Comparison of ENCODE assay signal across 1 cellular context in the genomic region with DNA sequence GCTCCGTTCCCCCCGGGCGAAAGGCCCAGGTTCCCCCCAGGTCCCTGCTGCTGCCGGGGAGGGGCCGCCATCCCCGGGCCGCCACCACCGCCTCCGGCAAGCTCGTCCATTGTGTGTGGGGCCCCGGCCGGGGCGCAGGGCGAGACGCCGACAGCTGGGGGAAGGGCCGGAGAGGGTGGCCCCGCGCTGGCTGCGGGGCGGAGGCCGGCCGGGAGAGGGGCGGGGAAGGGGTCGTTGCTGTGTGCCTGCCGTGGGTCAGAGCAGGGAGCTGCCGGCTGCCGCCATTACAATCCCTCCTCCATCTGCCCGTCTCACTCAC.
TF ChIP-seq lines count a peak whose summit lies in the region.

A gene with protein sequence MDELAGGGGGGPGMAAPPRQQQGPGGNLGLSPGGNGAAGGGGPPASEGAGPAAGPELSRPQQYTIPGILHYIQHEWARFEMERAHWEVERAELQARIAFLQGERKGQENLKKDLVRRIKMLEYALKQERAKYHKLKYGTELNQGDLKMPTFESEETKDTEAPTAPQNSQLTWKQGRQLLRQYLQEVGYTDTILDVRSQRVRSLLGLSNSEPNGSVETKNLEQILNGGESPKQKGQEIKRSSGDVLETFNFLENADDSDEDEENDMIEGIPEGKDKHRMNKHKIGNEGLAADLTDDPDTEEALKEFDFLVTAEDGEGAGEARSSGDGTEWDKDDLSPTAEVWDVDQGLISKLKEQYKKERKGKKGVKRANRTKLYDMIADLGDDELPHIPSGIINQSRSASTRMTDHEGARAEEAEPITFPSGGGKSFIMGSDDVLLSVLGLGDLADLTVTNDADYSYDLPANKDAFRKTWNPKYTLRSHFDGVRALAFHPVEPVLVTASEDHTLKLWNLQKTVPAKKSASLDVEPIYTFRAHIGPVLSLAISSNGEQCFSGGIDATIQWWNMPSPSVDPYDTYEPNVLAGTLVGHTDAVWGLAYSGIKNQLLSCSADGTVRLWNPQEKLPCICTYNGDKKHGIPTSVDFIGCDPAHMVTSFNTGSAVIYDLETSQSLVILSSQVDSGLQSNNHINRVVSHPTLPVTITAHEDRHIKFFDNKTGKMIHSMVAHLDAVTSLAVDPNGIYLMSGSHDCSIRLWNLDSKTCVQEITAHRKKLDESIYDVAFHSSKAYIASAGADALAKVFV (minus strand): TSS at position 304 of the 319 bp plus-strand sequence. CDS start 194 bp downstream, at position 110.

TF ChIP-seq in HepG2, 621 proteins besides CTCF, POLR2A, EP300 and RAD21 (continued from another document and continues in another):
- 0 out of 2 replicates have a peak, but pooled peaks have one; percentile 13 for TF ChIP-seq ELF4 (CRISPR knock-in tag; IDR thresholded peaks at IDR 0.05; ENCODE audit: borderline replicate concordance)
- TF ChIP-seq KLF12 (CRISPR knock-in tag; IDR thresholded peaks at IDR 0.05; ENCODE audit: borderline replicate concordance): no peak; the same call in 1 of the 2 replicates
- no peak for TF ChIP-seq FOSL2 (CRISPR knock-in tag; IDR thresholded peaks at IDR 0.05)
- 0 out of 2 replicates have a peak, but pooled peaks have one; percentile 51 for TF ChIP-seq CHCHD3 (CRISPR knock-in tag; IDR thresholded peaks at IDR 0.05)
- no peak for TF ChIP-seq FOXO1 (CRISPR knock-in tag; IDR thresholded peaks at IDR 0.05)
- peak; percentile 16; the same call in 1 of the 2 replicates for TF ChIP-seq POLR2G (IDR thresholded peaks at IDR 0.05; ENCODE audit: low read depth, low read length)
- TF ChIP-seq ZNF710 (CRISPR knock-in tag; IDR thresholded peaks at IDR 0.05; ENCODE audit: borderline replicate concordance): peak; percentile 58; the same call in 1 of the 2 replicates
- TF ChIP-seq ZMYM4 (CRISPR knock-in tag; IDR thresholded peaks at IDR 0.05): peak; percentile 45; the same call in 1 of the 2 replicates
- TF ChIP-seq STAG1 (CRISPR knock-in tag; IDR thresholded peaks at IDR 0.05): no peak
- TF ChIP-seq ZNF292 (CRISPR knock-in tag; IDR thresholded peaks at IDR 0.05; ENCODE audit: borderline replicate concordance, low read depth): no peak
- TF ChIP-seq ZFYVE20 (CRISPR knock-in tag; IDR thresholded peaks at IDR 0.05; ENCODE audit: borderline replicate concordance, low read depth): 0 out of 2 replicates have a peak, but pooled peaks have one; percentile 15
- TF ChIP-seq ZFP62 (CRISPR knock-in tag; IDR thresholded peaks at IDR 0.05): peak; percentile 62; the same call in 1 of the 2 replicates
- 0 out of 2 replicates have a peak, but pooled peaks have one; percentile 11 for TF ChIP-seq SNAI1 (CRISPR knock-in tag; IDR thresholded peaks at IDR 0.05; ENCODE audit: borderline replicate concordance)
- TF ChIP-seq, protein P1, sequence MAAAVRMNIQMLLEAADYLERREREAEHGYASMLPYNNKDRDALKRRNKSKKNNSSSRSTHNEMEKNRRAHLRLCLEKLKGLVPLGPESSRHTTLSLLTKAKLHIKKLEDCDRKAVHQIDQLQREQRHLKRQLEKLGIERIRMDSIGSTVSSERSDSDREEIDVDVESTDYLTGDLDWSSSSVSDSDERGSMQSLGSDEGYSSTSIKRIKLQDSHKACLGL (CRISPR knock-in tag; IDR thresholded peaks at IDR 0.05): 0 out of 2 replicates have a peak, but pooled peaks have one; percentile 13
- peak; percentile 96 for TF ChIP-seq ZNF879 (CRISPR knock-in tag; IDR thresholded peaks at IDR 0.05)
- TF ChIP-seq, protein P2, sequence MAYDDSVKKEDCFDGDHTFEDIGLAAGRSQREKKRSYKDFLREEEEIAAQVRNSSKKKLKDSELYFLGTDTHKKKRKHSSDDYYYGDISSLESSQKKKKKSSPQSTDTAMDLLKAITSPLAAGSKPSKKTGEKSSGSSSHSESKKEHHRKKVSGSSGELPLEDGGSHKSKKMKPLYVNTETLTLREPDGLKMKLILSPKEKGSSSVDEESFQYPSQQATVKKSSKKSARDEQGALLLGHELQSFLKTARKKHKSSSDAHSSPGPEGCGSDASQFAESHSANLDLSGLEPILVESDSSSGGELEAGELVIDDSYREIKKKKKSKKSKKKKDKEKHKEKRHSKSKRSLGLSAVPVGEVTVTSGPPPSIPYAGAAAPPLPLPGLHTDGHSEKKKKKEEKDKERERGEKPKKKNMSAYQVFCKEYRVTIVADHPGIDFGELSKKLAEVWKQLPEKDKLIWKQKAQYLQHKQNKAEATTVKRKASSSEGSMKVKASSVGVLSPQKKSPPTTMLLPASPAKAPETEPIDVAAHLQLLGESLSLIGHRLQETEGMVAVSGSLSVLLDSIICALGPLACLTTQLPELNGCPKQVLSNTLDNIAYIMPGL (CRISPR knock-in tag; IDR thresholded peaks at IDR 0.05; ENCODE audit: borderline replicate concordance in 1 of 2, low read depth in 1 of 2): peak in 1 of 2 experiments; percentile 75; a peak in 1 of 4 replicates
- TF ChIP-seq HHEX (CRISPR knock-in tag; IDR thresholded peaks at IDR 0.05): 0 out of 2 replicates have a peak, but pooled peaks have one; percentile 2
- peak; percentile 85 for TF ChIP-seq SRSF4 (IDR thresholded peaks at IDR 0.05; ENCODE audit: low read depth, low read length, poor library complexity, severe bottlenecking)
- TF ChIP-seq NFYC (CRISPR knock-in tag; IDR thresholded peaks at IDR 0.05): no peak
- TF ChIP-seq ZNF253 (CRISPR knock-in tag; IDR thresholded peaks at IDR 0.05; ENCODE audit: borderline replicate concordance): 0 out of 2 replicates have a peak, but pooled peaks have one; percentile 0
- TF ChIP-seq RBFOX2 (IDR thresholded peaks at IDR 0.05; ENCODE audit: low read depth, low read length): peak; percentile 96
- no peak for TF ChIP-seq HOXA3 (CRISPR knock-in tag; IDR thresholded peaks at IDR 0.05)
- TF ChIP-seq ATF4 (CRISPR knock-in tag; IDR thresholded peaks at IDR 0.05): no peak
- TF ChIP-seq MYC (CRISPR knock-in tag; IDR thresholded peaks at IDR 0.05; ENCODE audit: borderline replicate concordance): peak; percentile 44; the same call in 1 of the 2 replicates
- TF ChIP-seq, protein P3, sequence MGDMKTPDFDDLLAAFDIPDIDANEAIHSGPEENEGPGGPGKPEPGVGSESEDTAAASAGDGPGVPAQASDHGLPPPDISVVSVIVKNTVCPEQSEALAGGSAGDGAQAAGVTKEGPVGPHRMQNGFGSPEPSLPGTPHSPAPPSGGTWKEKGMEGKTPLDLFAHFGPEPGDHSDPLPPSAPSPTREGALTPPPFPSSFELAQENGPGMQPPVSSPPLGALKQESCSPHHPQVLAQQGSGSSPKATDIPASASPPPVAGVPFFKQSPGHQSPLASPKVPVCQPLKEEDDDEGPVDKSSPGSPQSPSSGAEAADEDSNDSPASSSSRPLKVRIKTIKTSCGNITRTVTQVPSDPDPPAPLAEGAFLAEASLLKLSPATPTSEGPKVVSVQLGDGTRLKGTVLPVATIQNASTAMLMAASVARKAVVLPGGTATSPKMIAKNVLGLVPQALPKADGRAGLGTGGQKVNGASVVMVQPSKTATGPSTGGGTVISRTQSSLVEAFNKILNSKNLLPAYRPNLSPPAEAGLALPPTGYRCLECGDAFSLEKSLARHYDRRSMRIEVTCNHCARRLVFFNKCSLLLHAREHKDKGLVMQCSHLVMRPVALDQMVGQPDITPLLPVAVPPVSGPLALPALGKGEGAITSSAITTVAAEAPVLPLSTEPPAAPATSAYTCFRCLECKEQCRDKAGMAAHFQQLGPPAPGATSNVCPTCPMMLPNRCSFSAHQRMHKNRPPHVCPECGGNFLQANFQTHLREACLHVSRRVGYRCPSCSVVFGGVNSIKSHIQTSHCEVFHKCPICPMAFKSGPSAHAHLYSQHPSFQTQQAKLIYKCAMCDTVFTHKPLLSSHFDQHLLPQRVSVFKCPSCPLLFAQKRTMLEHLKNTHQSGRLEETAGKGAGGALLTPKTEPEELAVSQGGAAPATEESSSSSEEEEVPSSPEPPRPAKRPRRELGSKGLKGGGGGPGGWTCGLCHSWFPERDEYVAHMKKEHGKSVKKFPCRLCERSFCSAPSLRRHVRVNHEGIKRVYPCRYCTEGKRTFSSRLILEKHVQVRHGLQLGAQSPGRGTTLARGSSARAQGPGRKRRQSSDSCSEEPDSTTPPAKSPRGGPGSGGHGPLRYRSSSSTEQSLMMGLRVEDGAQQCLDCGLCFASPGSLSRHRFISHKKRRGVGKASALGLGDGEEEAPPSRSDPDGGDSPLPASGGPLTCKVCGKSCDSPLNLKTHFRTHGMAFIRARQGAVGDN (CRISPR knock-in tag; IDR thresholded peaks at IDR 0.05): peak; percentile 85
- no peak for TF ChIP-seq HNF4G (IDR thresholded peaks at IDR 0.05; ENCODE audit: borderline replicate concordance, low read depth, low read length)
- 0 out of 2 replicates have a peak, but pooled peaks have one; percentile 7 for TF ChIP-seq HNF4G (CRISPR knock-in tag; IDR thresholded peaks at IDR 0.05; ENCODE audit: borderline replicate concordance, low read depth)
- peak; percentile 4 for TF ChIP-seq ZNF768 (CRISPR knock-in tag; IDR thresholded peaks at IDR 0.05)
- peak; percentile 19; the same call in 1 of the 2 replicates for TF ChIP-seq HBP1 (CRISPR knock-in tag; IDR thresholded peaks at IDR 0.05; ENCODE audit: low read depth)
- peak; percentile 19; the same call in 1 of the 2 replicates for TF ChIP-seq ESRRA (CRISPR knock-in tag; IDR thresholded peaks at IDR 0.05; ENCODE audit: low read depth)
- TF ChIP-seq PHF8 (CRISPR knock-in tag; IDR thresholded peaks at IDR 0.05): no peak; the same call in 1 of the 2 replicates
- TF ChIP-seq TIGD3 (CRISPR knock-in tag; IDR thresholded peaks at IDR 0.05; ENCODE audit: borderline replicate concordance): no peak
- TF ChIP-seq ZNF749 (CRISPR knock-in tag; IDR thresholded peaks at IDR 0.05; ENCODE audit: borderline replicate concordance): 0 out of 2 replicates have a peak, but pooled peaks have one; percentile 18
- no peak; the same call in 1 of the 2 replicates for TF ChIP-seq E2F2 (CRISPR knock-in tag; IDR thresholded peaks at IDR 0.05; ENCODE audit: borderline replicate concordance)
- 0 out of 2 replicates have a peak, but pooled peaks have one; percentile 1 for TF ChIP-seq ZNF550 (CRISPR knock-in tag; IDR thresholded peaks at IDR 0.05; ENCODE audit: borderline replicate concordance)
- TF ChIP-seq FOXM1 (CRISPR knock-in tag; IDR thresholded peaks at IDR 0.05): 0 out of 2 replicates have a peak, but pooled peaks have one; percentile 6
- TF ChIP-seq NR2C2 (CRISPR knock-in tag; IDR thresholded peaks at IDR 0.05; ENCODE audit: borderline replicate concordance): peak; percentile 35; the same call in 1 of the 2 replicates
